Comparison of ENCODE assay signal across 15 cellular contexts in the genomic region with DNA sequence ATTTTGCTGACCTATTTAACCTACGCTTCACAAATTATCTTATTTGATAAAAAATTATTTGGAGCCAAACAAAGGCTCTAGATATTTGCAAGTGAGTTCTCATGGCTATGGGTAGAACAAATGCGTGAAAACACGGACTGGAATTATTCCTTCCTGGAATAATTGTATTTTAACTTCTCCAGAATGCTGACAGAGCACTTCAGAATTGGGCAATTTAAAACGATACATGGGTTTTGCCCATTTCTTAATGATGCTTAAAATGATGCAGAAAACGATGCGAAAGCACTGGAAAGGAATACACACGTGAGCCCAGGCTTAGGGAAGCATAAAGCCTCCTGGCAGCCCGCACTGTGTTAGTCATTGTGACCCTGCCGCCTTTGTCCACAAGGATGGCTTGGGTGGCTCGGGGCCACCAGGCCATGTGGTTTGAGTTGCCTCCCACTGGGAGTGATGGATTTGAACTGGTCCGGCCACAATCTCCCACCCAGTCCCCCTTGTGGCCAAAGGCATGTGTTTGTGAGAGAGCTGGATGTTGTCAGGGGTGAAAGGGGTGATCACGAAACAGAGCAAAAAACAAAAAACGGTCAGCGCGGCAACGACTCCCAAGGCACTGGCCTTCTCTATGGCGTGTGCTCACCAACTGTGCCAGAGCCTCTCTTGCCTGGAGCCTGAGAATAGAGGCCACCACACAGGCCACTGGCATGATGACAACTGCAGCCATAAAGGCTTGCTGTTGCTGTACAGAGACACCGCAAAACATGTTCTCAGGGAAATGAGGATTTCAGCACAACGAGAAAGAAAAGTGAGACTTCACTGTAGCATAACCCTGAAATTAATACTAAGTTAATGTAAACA.
DNase-seq lines count a peak whose midpoint lies in the region; ATAC-seq and TF ChIP-seq lines count a peak whose summit lies in the region.
"Had no signal": no experiment of that assay in that cellular context is flagged by ENCODE, and none has a peak within 500 bp of the region (broad histone marks: within the 10 kb centered on the region; RNA-seq: fewer than 3 reads in every experiment).

No MANE protein-coding gene starts in this region.

- no peak overlapping the region for H3K4me2 ChIP-seq in mesenchymal stem cell (ENCODE audit: low read length, poor library complexity, severe bottlenecking)

- WGBS in mesenchymal stem cell: 75% methylated on average over 15 of the region's 19 CpGs
- 67 to 70% methylated on average over 19 of the region's 19 CpGs for WGBS in thyroid gland, 2 donors
- 67% methylated on average over 19 of the region's 19 CpGs for WGBS in esophagus muscularis mucosa

- peak overlapping the region; percentile 26 for H3K9ac ChIP-seq in mesenchymal stem cell (ENCODE audit: low read length)

- H2AK5ac ChIP-seq in mesenchymal stem cell (ENCODE audit: low read length, severe bottlenecking): no peak overlapping the region

- peaks cover 1% of the 10 kb centered on the region; the same call in 1 of the 2 replicates for H3K27me3 Mint-ChIP-seq in HFFc6 (ENCODE audit: insufficient read depth)
- H3K27me3 Mint-ChIP-seq: CD4-positive, alpha-beta memory T cell had no signal

- H3K9me3 Mint-ChIP-seq in HFFc6: no peaks in the 10 kb centered on the region

- H3K36me3 ChIP-seq in mesenchymal stem cell (ENCODE audit: control insufficient read depth in 1 of 2, insufficient read depth in 2 of 2, low read depth in 1 of 2, low read length in 2 of 2) (no peaks in the 10 kb centered on the region), thyroid gland (no peaks in the 10 kb centered on the region), esophagus muscularis mucosa (no peaks in the 10 kb centered on the region)
- no peaks in the 10 kb centered on the region for H3K36me3 ChIP-seq in effector memory CD4-positive, alpha-beta T cell (ENCODE audit: control insufficient read depth, insufficient read depth, low read length)

- H4K91ac ChIP-seq in mesenchymal stem cell (ENCODE audit: low read length): no peak overlapping the region

- no peaks in the 10 kb centered on the region for H3K4me1 Mint-ChIP-seq in HFFc6 (ENCODE audit: low read depth)
- H3K4me1 Mint-ChIP-seq: CD4-positive, alpha-beta memory T cell had no signal

- no peak overlapping the region for H2BK120ac ChIP-seq in mesenchymal stem cell (ENCODE audit: low read depth, low read length)

- no peaks in the 10 kb centered on the region for H3K79me1 ChIP-seq in mesenchymal stem cell (replicated peaks; ENCODE audit: low read length, poor library complexity, severe bottlenecking)

- TF ChIP-seq POLR2A in thyroid gland (IDR thresholded peaks at IDR 0.05): no peak
- no peak for TF ChIP-seq POLR2A in esophagus muscularis mucosa (IDR thresholded peaks at IDR 0.05; ENCODE audit: low read depth)

- H3K4me3 ChIP-seq in mesenchymal stem cell (ENCODE audit: insufficient read depth in 1 of 2, low read depth in 1 of 2, low read length in 2 of 2): peak overlapping the region in 1 of 2 experiments; percentile 52
- no peak overlapping the region for H3K4me3 ChIP-seq in thyroid gland (replicated peaks in 1 of 3)
- H3K4me3 ChIP-seq in esophagus muscularis mucosa: no peak overlapping the region
- H3K4me3 ChIP-seq in effector memory CD4-positive, alpha-beta T cell (ENCODE audit: insufficient read depth, low read depth, low read length, poor library complexity, severe bottlenecking): no peak overlapping the region
- H3K4me3 ChIP-seq: SK-N-MC had no signal

- H3K36me3 Mint-ChIP-seq in HFFc6 (ENCODE audit: low read depth): no peaks in the 10 kb centered on the region
- H3K36me3 Mint-ChIP-seq: CD4-positive, alpha-beta memory T cell had no signal

- H3K18ac ChIP-seq in mesenchymal stem cell (ENCODE audit: low read depth in 1 of 2, low read length in 2 of 2): no peak overlapping the region

- H3K4ac ChIP-seq in mesenchymal stem cell (ENCODE audit: low read depth in 1 of 2, low read length in 2 of 2): no peak overlapping the region

- H2BK15ac ChIP-seq in mesenchymal stem cell (ENCODE audit: low read depth, poor library complexity, severe bottlenecking): no peak overlapping the region

- no peak overlapping the region for H3K27ac ChIP-seq in mesenchymal stem cell (ENCODE audit: low read length, poor library complexity, severe bottlenecking)
- H3K27ac ChIP-seq in thyroid gland: no peak overlapping the region
- H3K27ac ChIP-seq in esophagus muscularis mucosa (replicated peaks in 1 of 4): no peak overlapping the region
- H3K27ac ChIP-seq in effector memory CD4-positive, alpha-beta T cell (ENCODE audit: insufficient read depth, low read length, poor library complexity, severe bottlenecking): no peak overlapping the region
- H3K27ac ChIP-seq: SK-N-MC had no signal

- no peak overlapping the region for H4K8ac ChIP-seq in mesenchymal stem cell (ENCODE audit: low read length)

- no peak overlapping the region for H2BK12ac ChIP-seq in mesenchymal stem cell (ENCODE audit: low read length in 2 of 2)

- TF ChIP-seq CTCF in HFFc6 (IDR thresholded peaks at IDR 0.05): peak; percentile 31; the same call in 1 of the 2 replicates
- TF ChIP-seq CTCF in thyroid gland (IDR thresholded peaks at IDR 0.05): no peak
- no peak for TF ChIP-seq CTCF in esophagus muscularis mucosa (IDR thresholded peaks at IDR 0.05)

- H3K4me3 Mint-ChIP-seq in HFFc6: no peak overlapping the region
- H3K4me3 Mint-ChIP-seq: CD4-positive, alpha-beta memory T cell; neural crest cell had no signal

- TF ChIP-seq EP300 in esophagus muscularis mucosa (IDR thresholded peaks at IDR 0.05): no peak

- H3K23ac ChIP-seq in mesenchymal stem cell (ENCODE audit: low read length in 2 of 2): no peak overlapping the region

- DNase-seq in HFFc6: no peak
- DNase-seq in cerebellum (ENCODE audit: low spot score): peak; percentile 84
- no peak for DNase-seq in mesenchymal stem cell
- DNase-seq in thyroid gland: peak; percentile 5 to 16
- DNase-seq in esophagus muscularis mucosa (ENCODE audit: extremely low spot score): no peak
- DNase-seq in effector memory CD4-positive, alpha-beta T cell: no peak
- DNase-seq: activated CD4-positive, alpha-beta T cell treated with anti-CD3 and anti-CD28 coated beads for 4 hours; activated effector memory CD4-positive, alpha-beta T cell treated with anti-CD3 and anti-CD28 coated beads, Interleukin-2, amount 50 U/mL, for 16 hours; CD4-positive, alpha-beta memory T cell; NCI-H1436; NCI-H82 had no signal

- intact Hi-C loops in thyroid gland (cut with DNase I) (no loop called here), esophagus muscularis mucosa (cut with DNase I) (no loop called here)

- no peak overlapping the region for H2AFZ ChIP-seq in mesenchymal stem cell (ENCODE audit: low read depth, low read length)

- ATAC-seq in GM21526 (IDR thresholded peaks at IDR 0.05; ENCODE audit: low FRiP score, unreplicated experiment): no peak
- no peak for ATAC-seq in HG03159 (IDR thresholded peaks at IDR 0.05; ENCODE audit: unreplicated experiment)

- H3K9me3 ChIP-seq in mesenchymal stem cell (ENCODE audit: control insufficient read depth, low read length): no peaks in the 10 kb centered on the region
- no peaks in the 10 kb centered on the region for H3K9me3 ChIP-seq in thyroid gland
- H3K9me3 ChIP-seq in esophagus muscularis mucosa: no peaks in the 10 kb centered on the region
- no peaks in the 10 kb centered on the region for H3K9me3 ChIP-seq in effector memory CD4-positive, alpha-beta T cell (ENCODE audit: control insufficient read depth, low read length)

- no peak overlapping the region for H3K27ac Mint-ChIP-seq in HFFc6
- H3K27ac Mint-ChIP-seq: CD4-positive, alpha-beta memory T cell had no signal

- no peak overlapping the region for H2BK5ac ChIP-seq in mesenchymal stem cell (ENCODE audit: low read depth, low read length, poor library complexity, severe bottlenecking)

- H3K14ac ChIP-seq in mesenchymal stem cell (ENCODE audit: low read length in 2 of 2): no peak overlapping the region

- peaks cover 0 to 47% of the 10 kb centered on the region in 2 experiments for H3K27me3 ChIP-seq in mesenchymal stem cell (ENCODE audit: control insufficient read depth in 1 of 2, insufficient read depth in 1 of 2, low read length in 2 of 2)
- no peaks in the 10 kb centered on the region for H3K27me3 ChIP-seq in thyroid gland
- peaks cover 0 to 6% (median 0%) of the 10 kb centered on the region in 4 donors for H3K27me3 ChIP-seq in esophagus muscularis mucosa
- H3K27me3 ChIP-seq in effector memory CD4-positive, alpha-beta T cell (replicated peaks; ENCODE audit: control insufficient read depth, insufficient read depth, low read length, poor library complexity, severe bottlenecking): no peaks in the 10 kb centered on the region

- H3K4me1 ChIP-seq in mesenchymal stem cell (ENCODE audit: control insufficient read depth, insufficient read depth, low read depth, low read length): no peaks in the 10 kb centered on the region
- H3K4me1 ChIP-seq in thyroid gland: no peaks in the 10 kb centered on the region
- peaks cover 0 to 18% (median 8%) of the 10 kb centered on the region in 4 donors for H3K4me1 ChIP-seq in esophagus muscularis mucosa
- H3K4me1 ChIP-seq in effector memory CD4-positive, alpha-beta T cell (ENCODE audit: control insufficient read depth, insufficient read depth, low read length, poor library complexity, severe bottlenecking): no peaks in the 10 kb centered on the region

Comparison
In these comparisons a context has a peak if more than half of its experiments do, and no peak if none do; other contexts are left out.
1. DNase-seq: peak in cerebellum (single experiment) and thyroid gland (2 of 2); none in HFFc6 (single experiment), mesenchymal stem cell (single experiment), esophagus muscularis mucosa (single experiment) and effector memory CD4-positive, alpha-beta T cell (0 of 3).